Comparison of ENCODE assay signal across 28 cellular contexts in the genomic region with DNA sequence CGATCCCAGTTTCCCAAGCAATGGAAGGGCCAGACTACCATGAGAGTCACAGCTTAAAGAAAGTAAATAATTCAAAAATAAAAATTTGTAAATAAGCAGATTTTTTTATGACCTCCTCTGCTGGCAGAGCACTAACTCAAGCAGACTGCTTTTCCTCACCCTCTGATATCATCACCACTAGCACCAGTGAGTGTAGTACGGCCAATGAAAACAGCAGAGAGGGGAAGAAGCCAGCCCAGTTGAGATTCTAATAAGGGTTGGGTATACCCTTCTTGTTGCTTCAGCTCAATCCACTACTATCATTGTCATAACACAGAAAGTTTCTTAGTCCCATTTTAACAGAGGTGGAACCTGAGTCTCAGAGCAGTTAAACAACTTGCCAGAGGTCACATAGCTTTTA.
"Had no signal": no experiment of that assay in that cellular context is flagged by ENCODE, and none has a peak within 500 bp of the region (broad histone marks: within the 10 kb centered on the region; RNA-seq: fewer than 3 reads in every experiment).

No MANE protein-coding gene starts in this region.

- H3K9me3 ChIP-seq: ovary, psoas muscle, right lobe of liver, spleen, suprapubic skin, testis, tibial artery, transverse colon, upper lobe of right lung, uterus had no signal

- H3K27me3 ChIP-seq: neural progenitor cell, ovary, right lobe of liver, spleen, suprapubic skin, testis, tibial artery, transverse colon, upper lobe of right lung, uterus had no signal

- ATAC-seq: naive thymus-derived CD4-positive, alpha-beta T cell; natural killer cell; psoas muscle; right lobe of liver; stimulated activated memory B cell treated with anti-CD40 and anti-IgM and Interleukin-4, amounts not matched to agents 10 μg/mL and 1 μg/mL and 100 μg/mL, for 72 hours; stimulated activated naive CD8-positive, alpha-beta T cell treated with anti-CD3 and anti-CD28 coated beads, Interleukin-15, amount 100 ng/mL, for 72 hours; stimulated activated naive CD8-positive, alpha-beta T cell treated with anti-CD3 and anti-CD28 coated beads, Interleukin-15, Interleukin-2, amounts not matched to agents 100 U/mL and 50 U/mL, for 24 hours; upper lobe of right lung had no signal

- H3K4me1 ChIP-seq: parathyroid adenoma, psoas muscle, right lobe of liver, spleen, suprapubic skin, testis, tibial artery, transverse colon, upper lobe of right lung, uterus had no signal

- H3K27ac ChIP-seq: neural progenitor cell, ovary, parathyroid adenoma, psoas muscle, right lobe of liver, skin epidermis, spleen, suprapubic skin, testis, tibial artery, transverse colon, upper lobe of right lung, uterus had no signal

- H3K36me3 ChIP-seq: neural progenitor cell, ovary, right lobe of liver, spleen, suprapubic skin, tibial artery, transverse colon, upper lobe of right lung, uterus had no signal

- H3K4me3 ChIP-seq: neural progenitor cell, ovary, psoas muscle, right lobe of liver, skin epidermis, smooth muscle cell, spleen, suprapubic skin, testis, tibial artery, transverse colon, upper lobe of right lung, uterus had no signal

- DNase-seq: naive thymus-derived CD4-positive, alpha-beta T cell; natural killer cell; occipital lobe; ovary; posterior cingulate gyrus; psoas muscle; right lobe of liver; spleen; stimulated activated CD4-positive, alpha-beta T cell treated with anti-CD3 and anti-CD28 coated beads, Interleukin-12 subunit alpha, Interleukin-12 subunit beta, amount 100 ng/mL, for 4 hours; stimulated activated CD4-positive, alpha-beta T cell treated with anti-CD3 and anti-CD28 coated beads, Interleukin-1b, Interleukin-23, amount 100 ng/mL, for 48 hours; stimulated activated CD4-positive, alpha-beta T cell treated with anti-CD3 and anti-CD28 coated beads, Interleukin-4, amount 100 ng/mL, for 1 hour; stimulated activated CD4-positive, alpha-beta T cell treated with anti-CD3 and anti-CD28 coated beads, Interleukin-4, amount 100 ng/mL, for 4 hours; stimulated activated CD8-positive, alpha-beta memory T cell treated with anti-CD3 and anti-CD28 coated beads, Interleukin-4, amount 100 ng/mL, for 48 hours; stimulated activated naive CD4-positive, alpha-beta T cell; stimulated activated naive CD8-positive, alpha-beta T cell treated with anti-CD3 and anti-CD28 coated beads, Interleukin-15, amount 100 ng/mL, for 72 hours; stimulated activated naive CD8-positive, alpha-beta T cell treated with anti-CD3 and anti-CD28 coated beads, Interleukin-15, Interleukin-2, amounts not matched to agents 100 U/mL and 50 U/mL, for 24 hours; substantia nigra; testis; tibial artery; transverse colon; upper lobe of right lung; uterus had no signal
